Comparison of ENCODE assay signal across 9 cellular contexts in genomic region chr6:140774080-140774505, GRCh38.
A peak's percentile ranks its signal among the peaks of the same experiment; 100 is the strongest.
DNase-seq lines count a peak whose midpoint lies in the region; ATAC-seq lines count a peak whose summit lies in the region.
"Had no signal": no experiment of that assay in that cellular context is flagged by ENCODE, and none has a peak within 500 bp of the region (broad histone marks: within the 10 kb centered on the region; RNA-seq: fewer than 3 reads in every experiment).

No MANE protein-coding gene starts in this region.

- no peak overlapping the region for H3K4me3 Mint-ChIP-seq in activated naive CD8-positive, alpha-beta T cell treated with anti-CD3 and anti-CD28 coated beads, Interleukin-2, amount 10 ng/mL, durations not matched to agents 7 days and 5 days
- no peak overlapping the region for H3K4me3 Mint-ChIP-seq in activated naive CD8-positive, alpha-beta T cell treated with anti-CD3 and anti-CD28 coated beads for 36 hours
- H3K4me3 Mint-ChIP-seq: activated naive CD4-positive, alpha-beta T cell treated with anti-CD3 and anti-CD28 coated beads, Interleukin-2, amount 50 U/mL, for 24 hours had no signal

- no peak overlapping the region for H3K27ac Mint-ChIP-seq in activated naive CD8-positive, alpha-beta T cell treated with anti-CD3 and anti-CD28 coated beads, Interleukin-2, amount 10 ng/mL, durations not matched to agents 7 days and 5 days
- no peak overlapping the region for H3K27ac Mint-ChIP-seq in activated naive CD8-positive, alpha-beta T cell treated with anti-CD3 and anti-CD28 coated beads for 36 hours
- H3K27ac Mint-ChIP-seq: activated naive CD4-positive, alpha-beta T cell treated with anti-CD3 and anti-CD28 coated beads, Interleukin-2, amount 50 U/mL, for 24 hours had no signal

- peaks cover 6% of the 10 kb centered on the region for H3K9me3 Mint-ChIP-seq in activated naive CD8-positive, alpha-beta T cell treated with anti-CD3 and anti-CD28 coated beads, Interleukin-2, amount 10 ng/mL, durations not matched to agents 7 days and 5 days
- H3K9me3 Mint-ChIP-seq in activated naive CD8-positive, alpha-beta T cell treated with anti-CD3 and anti-CD28 coated beads for 36 hours = peaks cover 4% of the 10 kb centered on the region
- H3K9me3 Mint-ChIP-seq: activated naive CD4-positive, alpha-beta T cell treated with anti-CD3 and anti-CD28 coated beads, Interleukin-2, amount 50 U/mL, for 24 hours had no signal

- H3K36me3 Mint-ChIP-seq in activated naive CD8-positive, alpha-beta T cell treated with anti-CD3 and anti-CD28 coated beads, Interleukin-2, amount 10 ng/mL, durations not matched to agents 7 days and 5 days = no peaks in the 10 kb centered on the region
- no peaks in the 10 kb centered on the region for H3K36me3 Mint-ChIP-seq in activated naive CD8-positive, alpha-beta T cell treated with anti-CD3 and anti-CD28 coated beads for 36 hours
- H3K36me3 Mint-ChIP-seq: activated naive CD4-positive, alpha-beta T cell treated with anti-CD3 and anti-CD28 coated beads, Interleukin-2, amount 50 U/mL, for 24 hours had no signal

- POLR2A ChIA-PET in activated naive CD8-positive, alpha-beta T cell treated with anti-CD3 and anti-CD28 coated beads, Interleukin-2, amount 10 ng/mL, durations not matched to agents 7 days and 5 days (lab: Charles Lee) = no interaction called here

- peaks cover 11% of the 10 kb centered on the region for H3K4me1 Mint-ChIP-seq in activated naive CD8-positive, alpha-beta T cell treated with anti-CD3 and anti-CD28 coated beads, Interleukin-2, amount 10 ng/mL, durations not matched to agents 7 days and 5 days
- H3K4me1 Mint-ChIP-seq in activated naive CD8-positive, alpha-beta T cell treated with anti-CD3 and anti-CD28 coated beads for 36 hours = peaks cover 4% of the 10 kb centered on the region
- H3K4me1 Mint-ChIP-seq: activated naive CD4-positive, alpha-beta T cell treated with anti-CD3 and anti-CD28 coated beads, Interleukin-2, amount 50 U/mL, for 24 hours had no signal

- H3K27me3 Mint-ChIP-seq in activated naive CD8-positive, alpha-beta T cell treated with anti-CD3 and anti-CD28 coated beads, Interleukin-2, amount 10 ng/mL, durations not matched to agents 7 days and 5 days = peaks cover 5% of the 10 kb centered on the region
- H3K27me3 Mint-ChIP-seq in activated naive CD8-positive, alpha-beta T cell treated with anti-CD3 and anti-CD28 coated beads for 36 hours = peaks cover 20% of the 10 kb centered on the region

- peak; percentile 60 for ATAC-seq in activated naive CD8-positive, alpha-beta T cell treated with anti-CD3 and anti-CD28 coated beads, Interleukin-2, amount 10 ng/mL, durations not matched to agents 7 days and 5 days (ENCODE audit: low read depth)
- peak; percentile 96 for ATAC-seq in HG02840 (IDR thresholded peaks at IDR 0.05; ENCODE audit: low FRiP score, unreplicated experiment)
- ATAC-seq in stimulated activated naive CD8-positive, alpha-beta T cell treated with anti-CD3 and anti-CD28 coated beads, Interleukin-15, Interleukin-2, amounts not matched to agents 100 U/mL and 50 U/mL, for 24 hours = peak; percentile 81

- no peak for DNase-seq in activated naive CD8-positive, alpha-beta T cell treated with anti-CD3 and anti-CD28 coated beads, Interleukin-2, amount 10 ng/mL, durations not matched to agents 7 days and 5 days
- no peak for DNase-seq in activated naive CD8-positive, alpha-beta T cell treated with anti-CD3 and anti-CD28 coated beads for 36 hours
- peak; percentile 4 for DNase-seq in NCI-H2196 treated with DMSO at 0.1 percent for 48 hours (lab: John Stamatoyannopoulos, UW; ENCODE audit: unreplicated experiment)
- DNase-seq in fibroblast of peridontal ligament (ENCODE audit: extremely low read depth) = peak; percentile 88
- no peak for DNase-seq in stimulated activated naive CD8-positive, alpha-beta T cell treated with anti-CD3 and anti-CD28 coated beads, Interleukin-15, Interleukin-2, amounts not matched to agents 100 U/mL and 50 U/mL, for 24 hours
- no peak for DNase-seq in NCI-H446 (lab: John Stamatoyannopoulos, UW)
- no peak for DNase-seq in medulla oblongata (ENCODE audit: extremely low spot score)

Comparison
In these comparisons a context has a peak if more than half of its experiments do, and no peak if none do; other contexts are left out.
1. DNase-seq: peak in NCI-H2196 treated with DMSO at 0.1 percent for 48 hours (single experiment) and fibroblast of peridontal ligament (single experiment); none in activated naive CD8-positive, alpha-beta T cell treated with anti-CD3 and anti-CD28 coated beads, Interleukin-2, amount 10 ng/mL, durations not matched to agents 7 days and 5 days (single experiment), activated naive CD8-positive, alpha-beta T cell treated with anti-CD3 and anti-CD28 coated beads for 36 hours (single experiment), stimulated activated naive CD8-positive, alpha-beta T cell treated with anti-CD3 and anti-CD28 coated beads, Interleukin-15, Interleukin-2, amounts not matched to agents 100 U/mL and 50 U/mL, for 24 hours (single experiment), NCI-H446 (0 of 2) and medulla oblongata (single experiment).
2. Peak in every context shown above with its lines, with median percentiles within 50 percentile points of each other: ATAC-seq.